ENCODE assay signal across 10 cellular contexts in genomic region chr3:15330031-15330596, GRCh38. TPM values are rescaled to one million over a fixed set of nuclear protein-coding genes. Genes with fewer than 3 reads are reported as not detected.
DNase-seq lines count a peak whose midpoint lies in the region; ATAC-seq and TF ChIP-seq lines count a peak whose summit lies in the region.
"Had no signal": no experiment of that assay in that cellular context is flagged by ENCODE, and none has a peak within 500 bp of the region (broad histone marks: within the 10 kb centered on the region; RNA-seq: fewer than 3 reads in every experiment).

No MANE protein-coding gene starts in this region.

- 47 to 60% (median 59%) methylated on average over 10 of the region's 10 CpGs for WGBS in psoas muscle, 3 donors

- H3K36me3 ChIP-seq in OCI-LY3 (replicated peaks; ENCODE audit: low read depth, low read length) = peaks cover 46% of the 10 kb centered on the region
- H3K36me3 ChIP-seq in psoas muscle (ENCODE audit: insufficient read depth in 1 of 2, low read depth in 1 of 2) = no peaks in the 10 kb centered on the region
- H3K36me3 ChIP-seq in left lung = peaks cover 0 to 24% of the 10 kb centered on the region in 2 donors

- H4K20me1 ChIP-seq in OCI-LY3 (ENCODE audit: insufficient read depth, low read length) = peaks cover 47% of the 10 kb centered on the region; the same call in 1 of the 2 replicates

- H3K27me3 ChIP-seq in OCI-LY3 (ENCODE audit: low read depth, low read length) (no peaks in the 10 kb centered on the region), psoas muscle (ENCODE audit: insufficient read depth in 3 of 3, low read length in 2 of 3) (no peaks in the 10 kb centered on the region), left lung (no peaks in the 10 kb centered on the region)

- H3K9ac ChIP-seq in OCI-LY3 (ENCODE audit: low read length) = peak overlapping the region; percentile 89

- H3K27ac ChIP-seq in OCI-LY3 (ENCODE audit: low read length) (peak overlapping the region; percentile 7; the same call in 1 of the 2 replicates), psoas muscle (peak overlapping the region; percentile 85), left lung (peak overlapping the region in 1 of 2 donors; percentile 87)

- no peak overlapping the region for H2AFZ ChIP-seq in OCI-LY3 (ENCODE audit: low read depth, low read length)

- in situ Hi-C loops in G401 (cut with HindIII; ENCODE audit: low sequenced_read_pairs) = no loop called here

- peaks cover 71% of the 10 kb centered on the region for H3K79me2 ChIP-seq in OCI-LY3 (ENCODE audit: low read length)

- H3K4me3 ChIP-seq in OCI-LY3 (ENCODE audit: low read length) (peak overlapping the region; percentile 84), fibroblast of mammary gland (ENCODE audit: control insufficient read depth, low read depth, low read length) (no peak overlapping the region), psoas muscle (peak overlapping the region; percentile 90), left lung (peak overlapping the region in 1 of 2 donors; percentile 88)

- peaks cover 43% of the 10 kb centered on the region for H3K4me1 ChIP-seq in OCI-LY3 (ENCODE audit: low read length)
- peaks cover 44% of the 10 kb centered on the region for H3K4me1 ChIP-seq in psoas muscle
- H3K4me1 ChIP-seq in left lung = peaks cover 16 to 81% of the 10 kb centered on the region in 2 donors

- peak overlapping the region; percentile 88 for H3K4me2 ChIP-seq in OCI-LY3 (ENCODE audit: low read length)

- H3K9me3 ChIP-seq in OCI-LY3 (ENCODE audit: insufficient read depth, low read length) (no peaks in the 10 kb centered on the region), psoas muscle (no peaks in the 10 kb centered on the region), left lung (no peaks in the 10 kb centered on the region)

- peak; percentile 60 to 72 (median 62) for ATAC-seq in psoas muscle
- ATAC-seq in left lung = no peak

- no peak for TF ChIP-seq CTCF in OCI-LY3 (IDR thresholded peaks at IDR 0.05; ENCODE audit: low read depth, low read length)
- no peak for TF ChIP-seq CTCF in fibroblast of mammary gland (conservative IDR thresholded peaks at IDR 0.05; ENCODE audit: control insufficient read depth, insufficient read depth, low read depth, low read length)
- no peak for TF ChIP-seq CTCF in psoas muscle (IDR thresholded peaks at IDR 0.05)
- no peak for TF ChIP-seq CTCF in left lung (IDR thresholded peaks at IDR 0.05)

- peak; percentile 54 for DNase-seq in G401 (ENCODE audit: low spot score)
- peak; percentile 97 for DNase-seq in fibroblast of mammary gland (ENCODE audit: low read depth)
- peak; percentile 70 to 72 for DNase-seq in psoas muscle
- no peak for DNase-seq in left lung
- no peak for DNase-seq in activated gamma-delta T cell treated with Interleukin-2 at 50 U/mL for 16 hours
- DNase-seq in NCI-H2196 (lab: John Stamatoyannopoulos, UW; ENCODE audit: unreplicated experiment) = no peak
- DNase-seq in activated naive CD4-positive, alpha-beta T cell (lab: John Stamatoyannopoulos, UW) = no peak
- DNase-seq: erythroblast; stimulated activated CD8-positive, alpha-beta memory T cell treated with anti-CD3 and anti-CD28 coated beads, Interleukin-4, amount 100 ng/mL, for 48 hours had no signal

- intact Hi-C loops in psoas muscle (cut with DNase I) (loop anchor here (5.0 kb wide), 3 partner anchors 43 to 58 kb away; no protein-coding TSS in a partner anchor), left lung (cut with DNase I) (loop anchor here in 1 of 2 donors (5.0 kb wide), 1 partner anchor 63 kb away; no protein-coding TSS in a partner anchor)

RNA-seq across cellular contexts. Expression of gene SH3BP5, which starts 2.3 kb away (rescaled TPM):
- 5.1 and 5.6 TPM in 2 replicates for total RNA-seq in G401 (2014; rRNA removed; shearing (Covaris generic))
- total RNA-seq in psoas muscle = 10 to 100 TPM; 14.4 to 57.1 (median 23.6) TPM
- polyA plus RNA-seq in psoas muscle = 10 to 100 TPM; 42.8 to 63.0 (median 59.2) TPM
- 10 to 100 TPM; 53.3 to 62.2 TPM for total RNA-seq in left lung

Comparison
In these comparisons a context has a peak if more than half of its experiments do, and no peak if none do; other contexts are left out.
1. DNase-seq: peak in G401 (single experiment), fibroblast of mammary gland (single experiment) and psoas muscle (2 of 2); none in left lung (0 of 2), activated gamma-delta T cell treated with Interleukin-2 at 50 U/mL for 16 hours (single experiment), NCI-H2196 (single experiment) and activated naive CD4-positive, alpha-beta T cell (0 of 4).